ENCODE assay signal across 2 cellular contexts in the genomic region with DNA sequence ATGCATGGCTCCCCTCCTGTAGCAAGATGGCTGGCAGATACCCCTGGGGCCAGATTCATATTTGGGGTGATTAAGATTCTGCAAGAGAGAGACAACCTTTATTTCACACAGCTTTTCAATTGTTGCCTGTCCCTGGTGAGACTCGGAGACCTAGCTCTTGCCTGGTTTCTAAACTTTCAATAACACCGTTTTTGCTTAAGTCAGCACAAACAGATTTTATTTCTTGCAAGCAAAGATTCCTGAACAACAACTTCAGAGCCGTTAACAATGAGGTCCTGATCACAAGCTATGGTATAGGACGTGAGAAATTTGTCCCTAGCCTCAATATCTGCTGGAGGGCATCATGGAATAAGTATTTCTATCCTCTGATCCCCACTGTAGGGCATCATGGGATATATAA.
TF ChIP-seq lines count a peak whose summit lies in the region.

No MANE protein-coding gene starts in this region.

TF ChIP-seq in A549, 52 proteins besides CTCF, POLR2A, EP300 and RAD21:
- peak; percentile 99 for TF ChIP-seq MAFK (IDR thresholded peaks at IDR 0.05; ENCODE audit: partially characterized antibody)
- TF ChIP-seq FOSL2 (IDR thresholded peaks at IDR 0.05) = no peak
- no peak for TF ChIP-seq FOSL2 (CRISPR knock-in tag; IDR thresholded peaks at IDR 0.05)
- TF ChIP-seq TFCP2L1 (CRISPR knock-in tag; IDR thresholded peaks at IDR 0.05) = no peak

TF ChIP-seq in H1, 55 proteins besides CTCF, POLR2A, EP300 and RAD21:
- TF ChIP-seq GABPA (IDR thresholded peaks at IDR 0.05; ENCODE audit: borderline replicate concordance, insufficient read depth, low read length) (no peak), MAFK (IDR thresholded peaks at IDR 0.05; ENCODE audit: low read depth, low read length) (peak; percentile 56; the same call in 1 of the 2 replicates)
